Comparison of ENCODE assay signal across 8 cellular contexts in genomic region chr6:144063744-144064401, GRCh38. TPM values are rescaled to one million over a fixed set of nuclear protein-coding genes. Genes with fewer than 3 reads are reported as not detected.
DNase-seq lines count a peak whose midpoint lies in the region; ATAC-seq and TF ChIP-seq lines count a peak whose summit lies in the region.

No MANE protein-coding gene starts in this region.

- ATAC-seq in GM18870 (IDR thresholded peaks at IDR 0.05; ENCODE audit: unreplicated experiment) (peak; percentile 55), HG03097 (IDR thresholded peaks at IDR 0.05; ENCODE audit: low FRiP score, unreplicated experiment) (peak; percentile 86)

- DNase-seq in AG09319 (ENCODE audit: extremely low read depth, low read depth), result no peak
- DNase-seq in NCI-H460 (ENCODE audit: extremely low read depth, low read depth), result peak; percentile 41
- DNase-seq in activated CD4-positive, alpha-beta T cell treated with anti-CD3 and anti-CD28 coated beads for 48 hours, result peak; percentile 92
- peak; percentile 5 to 53 for DNase-seq in dermis microvascular lymphatic vessel endothelial cell (ENCODE audit: low read depth in 2 of 2)
- peak; percentile 74 for DNase-seq in medulla oblongata (ENCODE audit: extremely low spot score)
- DNase-seq in stimulated activated CD8-positive, alpha-beta memory T cell treated with anti-CD3 and anti-CD28 coated beads, Interleukin-12 subunit alpha, Interleukin-12 subunit beta, amount 100 ng/mL, for 24 hours (ENCODE audit: extremely low read depth), result peak; percentile 78

- TF ChIP-seq CTCF in AG09319 (IDR thresholded peaks at IDR 0.05; ENCODE audit: low read depth, low read length), result peak; percentile 8

RNA-seq across cellular contexts. Expression of gene SF3B5, which starts 31.5 kb away (rescaled TPM):
- total RNA-seq in NCI-H460 (2014; rRNA removed; shearing (Covaris generic)), result 84.4 and 113 TPM in 2 replicates
- 82.5 and 113 TPM in 2 replicates for polyA plus RNA-seq in NCI-H460 (2014; cell fraction: nucleus; rRNA removed)
- 81.3 and 90.9 TPM in 2 replicates for total RNA-seq in dermis microvascular lymphatic vessel endothelial cell

RNA-seq across cellular contexts. Expression of gene PLAGL1, which starts 55.8 kb away (rescaled TPM):
- total RNA-seq in NCI-H460 (2014; rRNA removed; shearing (Covaris generic)), result 4.3 and 4.7 TPM in 2 replicates
- 14.0 and 19.9 TPM in 2 replicates for polyA plus RNA-seq in NCI-H460 (2014; cell fraction: nucleus; rRNA removed)
- 3.0 and 8.0 TPM in 2 replicates for total RNA-seq in dermis microvascular lymphatic vessel endothelial cell
